In genomic region chr1:211653907-211654553, GRCh38 we compare ENCODE assay signal across 1 cellular context.
TF ChIP-seq lines count a peak whose summit lies in the region.

No MANE protein-coding gene starts in this region.

TF ChIP-seq in SK-N-SH, 30 proteins besides CTCF, POLR2A, EP300 and RAD21 (continued from another document):
- TF ChIP-seq MAX (IDR thresholded peaks at IDR 0.05; ENCODE audit: low read depth): no peak
